26 cellular contexts compared by ENCODE assay signal in the genomic region with DNA sequence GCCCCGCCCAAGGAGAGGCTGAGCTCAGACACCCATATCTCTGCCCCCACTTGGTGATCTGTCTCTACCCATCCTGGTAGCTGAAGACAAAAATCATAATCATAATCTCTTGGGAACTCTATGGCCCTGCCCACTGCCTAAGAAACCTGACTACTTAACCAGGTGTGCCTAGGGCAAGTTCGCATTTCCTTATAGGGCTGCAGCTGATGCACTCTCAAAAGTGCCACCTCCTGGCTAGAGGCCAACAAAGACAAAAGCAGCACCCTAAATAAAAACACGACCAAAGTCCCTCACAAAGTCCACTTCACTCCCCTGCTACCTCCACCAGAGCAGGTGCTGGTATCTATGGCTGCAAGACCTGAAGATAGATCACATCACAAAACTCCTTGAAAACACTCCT.
"Had no signal": no experiment of that assay in that cellular context is flagged by ENCODE, and none has a peak within 500 bp of the region (broad histone marks: within the 10 kb centered on the region; RNA-seq: fewer than 3 reads in every experiment).

No MANE protein-coding gene starts in this region.

- H3K4me3 ChIP-seq: heart right ventricle, tibial artery had no signal

- H3K4me1 Mint-ChIP-seq: brain; naive B cell; stimulated activated effector memory CD8-positive, alpha-beta T cell treated with anti-CD3 and anti-CD28 coated beads, Interleukin-12 subunit alpha, Interleukin-12 subunit beta, amount 100 ng/mL, for 72 hours; stimulated activated naive CD8-positive, alpha-beta T cell treated with anti-CD3 and anti-CD28 coated beads, Interleukin-15, amount 100 ng/mL, for 72 hours had no signal

- H3K36me3 Mint-ChIP-seq: brain; naive B cell; stimulated activated effector memory CD8-positive, alpha-beta T cell treated with anti-CD3 and anti-CD28 coated beads, Interleukin-12 subunit alpha, Interleukin-12 subunit beta, amount 100 ng/mL, for 72 hours had no signal

- H3K27ac ChIP-seq: heart right ventricle, tibial artery, WERI-Rb-1 had no signal

- DNase-seq: activated CD4-positive, alpha-beta T cell treated with anti-CD3 and anti-CD28 coated beads for 1 hour; activated T-cell treated with anti-CD3 and anti-CD28 coated beads, Interleukin-2, amount 50 U/mL, for 1 hour; aorta; caudate nucleus; effector CD4-positive, alpha-beta T cell; erythroblast; foreskin fibroblast; heart right ventricle; left colon; mesenchymal stem cell; naive B cell; nucleus accumbens; posterior cingulate gyrus; small intestine; stimulated activated CD4-positive, alpha-beta T cell treated with anti-CD3 and anti-CD28 coated beads, Interleukin-2, amount 100 ng/mL, for 24 hours; stimulated activated naive CD8-positive, alpha-beta T cell treated with anti-CD3 and anti-CD28 coated beads, Interleukin-15, amount 100 ng/mL, for 72 hours; tibial artery; WERI-Rb-1 had no signal

- FAIRE-seq: keratinocyte, small intestine, TTC549, urothelium cell line had no signal

- H3K4me1 ChIP-seq: heart right ventricle, tibial artery had no signal

- H3K27me3 ChIP-seq: heart right ventricle, tibial artery had no signal

- H3K27me3 Mint-ChIP-seq: dendritic cell treated with granulocyte-macrophage colony-stimulating factor and Interleukin-4, amounts not matched to agents 40 ng/mL and 50 ng/mL, for 4 days; naive B cell; stimulated activated naive CD8-positive, alpha-beta T cell treated with anti-CD3 and anti-CD28 coated beads, Interleukin-15, amount 100 ng/mL, for 72 hours had no signal

- ATAC-seq: activated naive CD4-positive, alpha-beta T cell treated with anti-CD3 and anti-CD28 coated beads, Interleukin-2, amount 50 U/mL, for 72 hours; heart right ventricle; left colon; sciatic nerve; stimulated activated effector memory CD8-positive, alpha-beta T cell treated with anti-CD3 and anti-CD28 coated beads, Interleukin-12 subunit alpha, Interleukin-12 subunit beta, amount 100 ng/mL, for 72 hours; stimulated activated naive CD8-positive, alpha-beta T cell treated with anti-CD3 and anti-CD28 coated beads, Interleukin-15, amount 100 ng/mL, for 72 hours had no signal

- H3K36me3 ChIP-seq: heart right ventricle, tibial artery, WERI-Rb-1 had no signal

- H3K27ac Mint-ChIP-seq: activated naive CD4-positive, alpha-beta T cell treated with anti-CD3 and anti-CD28 coated beads, Interleukin-2, amount 50 U/mL, for 72 hours; brain; dendritic cell treated with granulocyte-macrophage colony-stimulating factor and Interleukin-4, amounts not matched to agents 40 ng/mL and 50 ng/mL, for 4 days; naive B cell; stimulated activated effector memory CD8-positive, alpha-beta T cell treated with anti-CD3 and anti-CD28 coated beads, Interleukin-12 subunit alpha, Interleukin-12 subunit beta, amount 100 ng/mL, for 72 hours; stimulated activated naive CD8-positive, alpha-beta T cell treated with anti-CD3 and anti-CD28 coated beads, Interleukin-15, amount 100 ng/mL, for 72 hours had no signal

- H3K4me3 Mint-ChIP-seq: brain; dendritic cell treated with granulocyte-macrophage colony-stimulating factor and Interleukin-4, amounts not matched to agents 40 ng/mL and 50 ng/mL, for 4 days; naive B cell; stimulated activated effector memory CD8-positive, alpha-beta T cell treated with anti-CD3 and anti-CD28 coated beads, Interleukin-12 subunit alpha, Interleukin-12 subunit beta, amount 100 ng/mL, for 72 hours; stimulated activated naive CD8-positive, alpha-beta T cell treated with anti-CD3 and anti-CD28 coated beads, Interleukin-15, amount 100 ng/mL, for 72 hours had no signal
